Comparison of ENCODE assay signal across 27 cellular contexts in the genomic region with DNA sequence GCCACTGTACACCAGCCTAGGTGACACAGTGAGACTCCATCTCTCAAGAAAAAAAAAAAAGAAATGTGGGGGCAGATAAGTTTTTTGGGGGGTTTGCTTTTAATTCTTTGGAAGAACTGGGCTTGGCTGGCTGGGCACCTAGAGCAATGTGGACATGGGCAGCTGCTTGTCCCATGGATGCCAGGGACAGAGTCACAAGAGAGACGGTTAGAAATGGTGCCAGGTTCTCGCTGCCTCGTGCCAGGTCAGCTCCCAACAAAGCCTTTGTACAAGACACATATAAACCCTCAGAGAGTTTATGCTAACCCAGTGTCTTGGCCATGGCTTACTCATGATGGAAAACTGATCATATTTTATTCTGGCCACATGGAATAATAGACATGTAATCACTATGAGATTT.
"Had no signal": no experiment of that assay in that cellular context is flagged by ENCODE, and none has a peak within 500 bp of the region (broad histone marks: within the 10 kb centered on the region; RNA-seq: fewer than 3 reads in every experiment).

No MANE protein-coding gene starts in this region.

- H3K27ac Mint-ChIP-seq: activated CD4-positive, alpha-beta T cell treated with anti-CD3 and anti-CD28 coated beads, Interleukin-2, amount 10 ng/mL, durations not matched to agents 24 days and 14 days; activated CD8-positive, alpha-beta T cell treated with anti-CD3 and anti-CD28 coated beads for 36 hours; activated naive CD4-positive, alpha-beta T cell treated with anti-CD3 and anti-CD28 coated beads, Interleukin-2, amount 50 U/mL, for 72 hours; activated T-cell treated with anti-CD3 and anti-CD28 coated beads, Interleukin-2, amount 50 U/mL, for 72 hours; activated T-helper 17 cell treated with anti-CD3 and anti-CD28 coated beads, Interleukin-2, amount 50 U/mL, for 72 hours had no signal

- ATAC-seq: activated CD8-positive, alpha-beta T cell treated with anti-CD3 and anti-CD28 coated beads for 36 hours; activated naive CD4-positive, alpha-beta T cell treated with anti-CD3 and anti-CD28 coated beads, Interleukin-2, amount 50 U/mL, for 72 hours; activated T-cell treated with anti-CD3 and anti-CD28 coated beads, Interleukin-2, amount 50 U/mL, for 72 hours; activated T-helper 17 cell treated with anti-CD3 and anti-CD28 coated beads, Interleukin-2, amount 50 U/mL, for 72 hours; body of pancreas; K562 had no signal

- H3K27ac ChIP-seq: adrenal gland, body of pancreas, breast epithelium, SJCRH30, SK-N-MC had no signal

- H3K4me3 Mint-ChIP-seq: activated CD4-positive, alpha-beta T cell treated with anti-CD3 and anti-CD28 coated beads, Interleukin-2, amount 10 ng/mL, durations not matched to agents 24 days and 14 days; activated CD8-positive, alpha-beta T cell treated with anti-CD3 and anti-CD28 coated beads for 36 hours; activated T-cell treated with anti-CD3 and anti-CD28 coated beads, Interleukin-2, amount 50 U/mL, for 72 hours; activated T-helper 17 cell treated with anti-CD3 and anti-CD28 coated beads, Interleukin-2, amount 50 U/mL, for 72 hours had no signal

- H3K9me3 Mint-ChIP-seq: activated CD4-positive, alpha-beta T cell treated with anti-CD3 and anti-CD28 coated beads, Interleukin-2, amount 10 ng/mL, durations not matched to agents 24 days and 14 days had no signal

- H3K4me1 ChIP-seq: adrenal gland, body of pancreas, breast epithelium, SJCRH30 had no signal

- H3K27me3 Mint-ChIP-seq: activated T-helper 17 cell treated with anti-CD3 and anti-CD28 coated beads, Interleukin-2, amount 50 U/mL, for 72 hours had no signal

- H3K4me3 ChIP-seq: adrenal gland, body of pancreas, breast epithelium, K562, SJCRH30, SK-N-MC had no signal

- H3K36me3 ChIP-seq: adrenal gland, breast epithelium, SJCRH30 had no signal

- H3K9me3 ChIP-seq: adrenal gland, body of pancreas, SJCRH30 had no signal

- H3K27me3 ChIP-seq: adrenal gland, body of pancreas, breast epithelium, SJCRH30 had no signal

- H3K4me1 Mint-ChIP-seq: activated CD4-positive, alpha-beta T cell treated with anti-CD3 and anti-CD28 coated beads, Interleukin-2, amount 10 ng/mL, durations not matched to agents 24 days and 14 days; activated T-helper 17 cell treated with anti-CD3 and anti-CD28 coated beads, Interleukin-2, amount 50 U/mL, for 72 hours had no signal

- DNase-seq: activated CD4-positive, alpha-beta T cell treated with anti-CD3 and anti-CD28 coated beads, Interleukin-2, amount 10 ng/mL, durations not matched to agents 24 days and 14 days; activated CD4-positive, alpha-beta T cell treated with anti-CD3 and anti-CD28 coated beads, Interleukin-2, amount 50 U/mL, for 4 hours; activated CD8-positive, alpha-beta T cell treated with anti-CD3 and anti-CD28 coated beads for 36 hours; activated gamma-delta T cell; activated naive CD4-positive, alpha-beta T cell treated with Interleukin-2 at 50 U/mL for 16 hours; activated T-cell treated with anti-CD3 and anti-CD28 coated beads, Interleukin-2, amount 50 U/mL, for 1 hour; activated T-cell treated with anti-CD3 and anti-CD28 coated beads, Interleukin-2, amount 50 U/mL, for 72 hours; adrenal gland; body of pancreas; IMR-90; NCI-H1048; NCI-H1105 treated with DMSO at 0.1 percent for 48 hours; NCI-H1436; NCI-H1694; NCI-H1930; NCI-H2081 treated with DMSO at 0.1 percent for 48 hours; NCI-H226; NCI-H446 treated with DMSO at 0.1 percent for 48 hours; NCI-H524; NK-92 treated with Interleukin-12 subunit alpha and Interleukin-12 subunit beta, amount 100 ng/mL, for 24 hours; SHP77; SJCRH30 had no signal
